8 cellular contexts compared by ENCODE assay signal in the genomic region with DNA sequence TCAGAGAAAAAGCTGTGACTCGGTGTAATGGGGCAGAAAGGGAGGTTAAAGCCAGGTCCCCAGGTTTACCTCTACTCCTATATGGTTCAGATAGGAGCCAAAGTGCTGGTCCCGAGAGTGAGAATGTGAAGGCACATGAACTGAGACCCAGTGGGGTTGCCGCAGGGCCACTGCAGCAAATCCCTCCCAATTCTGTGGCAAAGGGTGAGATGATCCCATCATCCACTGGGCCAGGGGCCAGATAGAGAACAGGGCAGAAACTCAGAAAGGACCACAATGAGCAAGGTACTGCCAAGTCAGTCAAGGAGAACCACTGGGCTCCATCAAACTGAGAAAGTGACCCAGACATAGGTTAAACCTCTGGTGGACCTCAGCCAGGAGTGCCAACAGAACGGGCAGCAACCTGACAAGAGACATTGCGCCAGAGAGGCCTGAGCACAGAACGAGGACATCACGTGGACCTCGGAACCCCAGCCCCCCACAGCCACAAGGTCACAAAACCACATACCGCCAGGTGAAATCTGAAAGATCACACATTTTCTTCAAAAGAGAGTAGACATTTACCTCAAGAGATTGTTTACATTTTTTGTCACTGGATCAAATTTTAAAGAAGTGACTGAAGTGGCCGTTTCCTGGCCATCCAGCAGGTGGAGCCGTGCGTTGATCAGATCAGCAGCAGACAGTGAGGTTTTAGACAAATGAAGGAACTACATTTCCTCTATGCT. TPM values are rescaled to one million over a fixed set of nuclear protein-coding genes. Genes with fewer than 3 reads are reported as not detected.
A peak's percentile ranks its signal among the peaks of the same experiment; 100 is the strongest.
DNase-seq lines count a peak whose midpoint lies in the region; ATAC-seq and TF ChIP-seq lines count a peak whose summit lies in the region.

No MANE protein-coding gene starts in this region.

- H3K4me3 Mint-ChIP-seq in central memory CD8-positive, alpha-beta T cell = no peak overlapping the region

- peak; percentile 73 for ATAC-seq in HG02938 (IDR thresholded peaks at IDR 0.05; ENCODE audit: unreplicated experiment)
- peak; percentile 82 for ATAC-seq in central memory CD8-positive, alpha-beta T cell (replicated peaks; ENCODE audit: extremely low read depth, poor library complexity, severe bottlenecking)
- ATAC-seq in left colon = peak; percentile 89
- no peak for ATAC-seq in GM19023 (IDR thresholded peaks at IDR 0.05; ENCODE audit: unreplicated experiment)

- H3K4me1 Mint-ChIP-seq in central memory CD8-positive, alpha-beta T cell = no peaks in the 10 kb centered on the region

- intact Hi-C loops in left colon (cut with DNase I, micrococcal nuclease) = loop anchor here in 1 of 2 donors (2.0 kb wide), 1 partner anchor 31 kb away; no protein-coding TSS in a partner anchor

- TF ChIP-seq CTCF in GM12875 (IDR thresholded peaks at IDR 0.05; ENCODE audit: borderline replicate concordance, insufficient read depth, low read depth, low read length) = peak; percentile 81

- DNase-seq in NCI-H2227 treated with DMSO at 0.1 percent for 48 hours (lab: John Stamatoyannopoulos, UW) = peak; percentile 12
- peak; percentile 29 to 58 (median 48) for DNase-seq in activated CD4-positive, CD25-positive, alpha-beta regulatory T cell (lab: John Stamatoyannopoulos, UW)
- peak; percentile 47 for DNase-seq in central memory CD8-positive, alpha-beta T cell (ENCODE audit: low spot score in 2 of 2)
- DNase-seq in left colon = peak; percentile 44 to 75
- peak; percentile 58 to 62 for DNase-seq in stimulated activated CD4-positive, alpha-beta T cell treated with anti-CD3 and anti-CD28 coated beads, Interleukin-4, amount 100 ng/mL, for 4 hours

- H3K27me3 Mint-ChIP-seq in central memory CD8-positive, alpha-beta T cell = peaks cover 10% of the 10 kb centered on the region

- no peak overlapping the region for H3K27ac Mint-ChIP-seq in central memory CD8-positive, alpha-beta T cell (ENCODE audit: low read depth)

- no peaks in the 10 kb centered on the region for H3K36me3 Mint-ChIP-seq in central memory CD8-positive, alpha-beta T cell (ENCODE audit: insufficient read depth)

- H3K4me3 ChIP-seq in GM12875 (ENCODE audit: low read depth, low read length) = no peak overlapping the region

- no peaks in the 10 kb centered on the region for H3K9me3 Mint-ChIP-seq in central memory CD8-positive, alpha-beta T cell

RNA-seq across cellular contexts. Expression of a gene that starts 20.5 kb away (rescaled TPM):
- 10 to 100 TPM; 31.3 to 31.7 TPM for total RNA-seq in left colon
